Comparison of ENCODE assay signal across 14 cellular contexts in the genomic region with DNA sequence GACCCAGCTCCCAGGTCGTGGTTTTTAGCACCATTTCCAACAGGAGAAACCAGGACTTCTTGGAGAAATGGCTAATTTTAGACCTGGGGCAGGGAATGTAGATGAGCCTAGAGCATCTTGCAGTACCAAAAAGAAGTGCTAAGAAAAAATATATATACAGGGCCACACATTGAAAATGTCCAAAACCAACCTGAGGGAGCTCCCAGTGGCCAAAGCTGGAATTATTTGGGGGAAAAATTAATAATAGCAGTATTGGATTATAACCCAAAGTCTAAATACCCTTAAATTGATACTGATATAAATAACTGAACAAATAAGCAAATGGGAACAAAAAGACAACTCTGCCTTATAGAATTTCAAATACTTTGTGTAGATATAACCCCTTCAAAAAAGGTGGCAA.
A peak's percentile ranks its signal among the peaks of the same experiment; 100 is the strongest.
DNase-seq lines count a peak whose midpoint lies in the region; ATAC-seq, FAIRE-seq and TF ChIP-seq lines count a peak whose summit lies in the region.
"Had no signal": no experiment of that assay in that cellular context is flagged by ENCODE, and none has a peak within 500 bp of the region (broad histone marks: within the 10 kb centered on the region; RNA-seq: fewer than 3 reads in every experiment).

No MANE protein-coding gene starts in this region.

- H3K36me3 ChIP-seq in bronchial epithelial cell (ENCODE audit: control insufficient read depth, insufficient read depth, low read length) (peaks cover 5% of the 10 kb centered on the region), right lobe of liver (no peaks in the 10 kb centered on the region)
- H3K36me3 ChIP-seq: neutrophil had no signal

- DNase-seq in ACHN (peak; percentile 10), HT-29 (ENCODE audit: low spot score) (peak; percentile 40), bronchial epithelial cell (ENCODE audit: low read depth) (no peak), right lobe of liver (no peak), iPS-NIHi7 (ENCODE audit: extremely low spot score) (no peak), cortex of kidney (lab: John Stamatoyannopoulos, UW) (no peak)
- DNase-seq: activated CD4-positive, alpha-beta T cell treated with anti-CD3 and anti-CD28 coated beads, Interleukin-2, amount 50 U/mL, for 4 hours; CD4-positive, CD25-positive, alpha-beta regulatory T cell; NCI-H187; NK-92 treated with Interleukin-12 subunit alpha and Interleukin-12 subunit beta, amount 100 ng/mL, for 24 hours had no signal

- H3K4me1 ChIP-seq in right lobe of liver = no peaks in the 10 kb centered on the region

- intact Hi-C loops in right lobe of liver (cut with DNase I) = no loop called here

- H3K27me3 ChIP-seq in bronchial epithelial cell (ENCODE audit: control insufficient read depth, insufficient read depth, low read length) (no peaks in the 10 kb centered on the region), right lobe of liver (no peaks in the 10 kb centered on the region)
- H3K27me3 ChIP-seq: neutrophil had no signal

- TF ChIP-seq CTCF in bronchial epithelial cell (IDR thresholded peaks at IDR 0.05; ENCODE audit: insufficient read depth, low read length, severe bottlenecking) (peak; percentile 31), right lobe of liver (IDR thresholded peaks at IDR 0.05) (peak; percentile 33 to 40 (median 38))

- TF ChIP-seq POLR2A in right lobe of liver (IDR thresholded peaks at IDR 0.05) = no peak

- no peak overlapping the region for H3K27ac ChIP-seq in right lobe of liver
- H3K27ac ChIP-seq: neutrophil had no signal

- FAIRE-seq in bronchial epithelial cell (lab: Jason Lieb, UNC) = no peak

- no peak overlapping the region for H3K4me3 ChIP-seq in bronchial epithelial cell (ENCODE audit: low read depth, low read length)
- no peak overlapping the region for H3K4me3 ChIP-seq in right lobe of liver

- in situ Hi-C loops in ACHN (cut with HindIII; ENCODE audit: low pct_ligation_motif_present, low pct_unique_long_range_greater_than_20kb, low sequenced_read_pairs) = no loop called here

- no peak for ATAC-seq in right lobe of liver
- no peak for ATAC-seq in HG03196 (IDR thresholded peaks at IDR 0.05; ENCODE audit: unreplicated experiment)
- ATAC-seq in HG03097 (IDR thresholded peaks at IDR 0.05; ENCODE audit: low FRiP score, unreplicated experiment) = no peak
- ATAC-seq: activated naive CD4-positive, alpha-beta T cell treated with anti-CD3 and anti-CD28 coated beads, Interleukin-2, amount 50 U/mL, for 72 hours had no signal

- WGBS in right lobe of liver (ENCODE audit: insufficient coverage, low coverage, low lambda C conversion rate, missing lambda C conversion rate) = no CpG with 5 or more reads among the region's 1 CpG

- H3K9me3 ChIP-seq in right lobe of liver = no peaks in the 10 kb centered on the region
- H3K9me3 ChIP-seq: neutrophil had no signal

Comparison
In these comparisons a context has a peak if more than half of its experiments do, and no peak if none do; other contexts are left out.
1. DNase-seq: peak in ACHN (single experiment) and HT-29 (single experiment); none in bronchial epithelial cell (single experiment), right lobe of liver (0 of 3), iPS-NIHi7 (single experiment) and cortex of kidney (single experiment).